18 cellular contexts compared by ENCODE assay signal in genomic region chr15:42593143-42593542, GRCh38. TPM values are rescaled to one million over a fixed set of nuclear protein-coding genes. Genes with fewer than 3 reads are reported as not detected.
A peak's percentile ranks its signal among the peaks of the same experiment; 100 is the strongest.
DNase-seq lines count a peak whose midpoint lies in the region; ATAC-seq and TF ChIP-seq lines count a peak whose summit lies in the region.
"Had no signal": no experiment of that assay in that cellular context is flagged by ENCODE, and none has a peak within 500 bp of the region (broad histone marks: within the 10 kb centered on the region; RNA-seq: fewer than 3 reads in every experiment).

No MANE protein-coding gene starts in this region.

- H3K36me3 ChIP-seq in colonic mucosa (no peaks in the 10 kb centered on the region), heart left ventricle (peaks cover 0 to 10% (median 0%) of the 10 kb centered on the region in 9 donors), rectal smooth muscle tissue (ENCODE audit: control insufficient read depth, insufficient read depth, low read length) (no peaks in the 10 kb centered on the region), uterus (no peaks in the 10 kb centered on the region)

- 39 to 53% (median 46%) methylated on average over 4 of the region's 4 CpGs for WGBS in heart left ventricle, 4 donors

- peak overlapping the region in 1 of 2 donors; percentile 30 for H3K9ac ChIP-seq in colonic mucosa (ENCODE audit: low read depth in 2 of 2, low read length in 2 of 2)
- no peak overlapping the region for H3K9ac ChIP-seq in rectal smooth muscle tissue (ENCODE audit: low read length)
- H3K9ac ChIP-seq: BLaER1 had no signal

- no peaks in the 10 kb centered on the region for H3K9me3 ChIP-seq in colonic mucosa
- no peaks in the 10 kb centered on the region for H3K9me3 ChIP-seq in heart left ventricle
- no peaks in the 10 kb centered on the region for H3K9me3 ChIP-seq in uterus
- H3K9me3 ChIP-seq: BLaER1 had no signal

- TF ChIP-seq CTCF in colonic mucosa (IDR thresholded peaks at IDR 0.05) (no peak), heart left ventricle (IDR thresholded peaks at IDR 0.05) (no peak), uterus (IDR thresholded peaks at IDR 0.05) (no peak), GM10248 (IDR thresholded peaks at IDR 0.05; ENCODE audit: control extremely low read depth, extremely low read depth, low read depth, missing control alignments) (no peak)

- H3K4me3 ChIP-seq in colonic mucosa = no peak overlapping the region
- peak overlapping the region in 1 of 12 donors; percentile 29 for H3K4me3 ChIP-seq in heart left ventricle
- no peak overlapping the region for H3K4me3 ChIP-seq in rectal smooth muscle tissue (ENCODE audit: low read length)
- no peak overlapping the region for H3K4me3 ChIP-seq in uterus
- H3K4me3 ChIP-seq: BLaER1 had no signal

- H3K4me1 ChIP-seq in colonic mucosa (peaks cover 6% of the 10 kb centered on the region), heart left ventricle (peaks cover 0 to 62% (median 33%) of the 10 kb centered on the region in 12 donors), rectal smooth muscle tissue (ENCODE audit: control insufficient read depth, insufficient read depth, low read length) (peaks cover 29% of the 10 kb centered on the region), uterus (peaks cover 0 to 5% of the 10 kb centered on the region in 2 donors)

- CTCF ChIA-PET in GM10248 (lab: Yijun Ruan, JAX) = interaction anchor here (1.0 to 1.5 kb wide), 5 partner anchors 10 to 20 kb away, joined by 3 to 5 read pairs (median 3); no protein-coding TSS in a partner anchor

- no peaks in the 10 kb centered on the region for H3K27me3 ChIP-seq in colonic mucosa
- no peaks in the 10 kb centered on the region for H3K27me3 ChIP-seq in heart left ventricle
- H3K27me3 ChIP-seq in rectal smooth muscle tissue (ENCODE audit: control insufficient read depth, insufficient read depth, low read length) = no peaks in the 10 kb centered on the region
- H3K27me3 ChIP-seq in uterus = no peaks in the 10 kb centered on the region
- H3K27me3 ChIP-seq: BLaER1 had no signal

- intact Hi-C loops in colonic mucosa (cut with DNase I) = no loop called here
- intact Hi-C loops in heart left ventricle (cut with DNase I) = no loop called here
- intact Hi-C loops in uterus (cut with DNase I; ENCODE audit: low total_unique reads) = no loop called here

- peak; percentile 66 to 90 (median 86) for ATAC-seq in heart left ventricle
- ATAC-seq: T-helper 17 cell had no signal

- peak overlapping the region; percentile 22 for H3K27ac ChIP-seq in colonic mucosa
- peak overlapping the region in 11 of 12 donors; percentile 35 to 83 (median 65) for H3K27ac ChIP-seq in heart left ventricle
- H3K27ac ChIP-seq in rectal smooth muscle tissue (ENCODE audit: low read depth, low read length) = peak overlapping the region; percentile 44
- peak overlapping the region; percentile 64 to 84 for H3K27ac ChIP-seq in uterus
- H3K27ac ChIP-seq: BLaER1, HL-60 had no signal

- DNase-seq in colonic mucosa = no peak
- DNase-seq in heart left ventricle = peak in 4 of 5 donors; percentile 51 to 62 (median 56)
- DNase-seq in uterus = peak; percentile 46 to 55
- no peak for DNase-seq in AML-193 (lab: John Stamatoyannopoulos, UW)
- no peak for DNase-seq in inferior parietal cortex (ENCODE audit: extremely low spot score)
- no peak for DNase-seq in GM10248 (ENCODE audit: extremely low spot score)
- DNase-seq: activated CD4-positive, CD25-positive, alpha-beta regulatory T cell; activated naive CD4-positive, alpha-beta T cell treated with anti-CD3 and anti-CD28 coated beads, Interleukin-2, amount 10 ng/mL, durations not matched to agents 7 days and 5 days; DMS153; KBM-7; mesendoderm; NCI-H1105 treated with DMSO at 0.1 percent for 48 hours; NCI-H226; NK-92 treated with Interleukin-12 subunit alpha and Interleukin-12 subunit beta, amount 100 ng/mL, for 24 hours; T-helper 17 cell had no signal

- POLR2A ChIA-PET in GM10248 (lab: Yijun Ruan, JAX) = interaction anchor here (0.7 kb wide), 1 partner anchor 13 kb away, joined by 3 read pairs; no protein-coding TSS in a partner anchor

- no peak for TF ChIP-seq POLR2A in heart left ventricle (IDR thresholded peaks at IDR 0.05)
- no peak for TF ChIP-seq POLR2A in uterus (IDR thresholded peaks at IDR 0.05)

RNA-seq across cellular contexts. Expression of gene STARD9, which starts 17.7 kb away (rescaled TPM):
- total RNA-seq in colonic mucosa = 1 to 10 TPM; 4.7 to 5.2 TPM
- total RNA-seq in heart left ventricle = 10 to 100 TPM in 1 of 9 donors, 1 to 10 TPM in 8; 4.3 to 10.3 (median 8.0) TPM
- polyA plus RNA-seq in heart left ventricle = 10 to 100 TPM in 1 of 2 donors, 1 to 10 TPM in 1; 3.7 to 11.1 TPM
- 10 to 100 TPM; 22.8 to 67.2 (median 25.2) TPM for total RNA-seq in uterus

RNA-seq across cellular contexts. Expression of gene HAUS2, which starts 44.5 kb away (rescaled TPM):
- 10 to 100 TPM; 16.0 to 21.3 TPM for total RNA-seq in colonic mucosa
- 10 to 100 TPM; 10.5 to 27.8 (median 13.7) TPM for total RNA-seq in heart left ventricle
- 10 to 100 TPM in 1 of 2 donors, 1 to 10 TPM in 1; 8.6 to 18.9 TPM for polyA plus RNA-seq in heart left ventricle
- 10 to 100 TPM in 2 of 4 donors, 1 to 10 TPM in 2; 3.5 to 28.1 (median 14.6) TPM for total RNA-seq in uterus

RNA-seq across cellular contexts. Expression of gene LRRC57, which starts 44.5 kb away (rescaled TPM):
- 10 to 100 TPM; 31.0 to 34.7 TPM for total RNA-seq in colonic mucosa
- 10 to 100 TPM; 10.6 to 25.9 (median 20.0) TPM for total RNA-seq in heart left ventricle
- 10 to 100 TPM in 1 of 2 donors, 1 to 10 TPM in 1; 5.2 to 13.7 TPM for polyA plus RNA-seq in heart left ventricle
- 10 to 100 TPM in 3 of 4 donors, 1 to 10 TPM in 1; 8.7 to 27.1 (median 21.9) TPM for total RNA-seq in uterus

Comparison
In these comparisons a context has a peak if more than half of its experiments do, and no peak if none do; other contexts are left out.
1. DNase-seq: peak in heart left ventricle (4 of 5) and uterus (2 of 2); none in colonic mucosa (single experiment), AML-193 (0 of 2), inferior parietal cortex (single experiment) and GM10248 (single experiment).
2. H3K27ac ChIP-seq: peak in every context shown above with its lines; median percentile 74 in uterus; 65 in heart left ventricle; 44 in rectal smooth muscle tissue; 22 in colonic mucosa.